ENCODE assay signal across 15 cellular contexts in the genomic region with DNA sequence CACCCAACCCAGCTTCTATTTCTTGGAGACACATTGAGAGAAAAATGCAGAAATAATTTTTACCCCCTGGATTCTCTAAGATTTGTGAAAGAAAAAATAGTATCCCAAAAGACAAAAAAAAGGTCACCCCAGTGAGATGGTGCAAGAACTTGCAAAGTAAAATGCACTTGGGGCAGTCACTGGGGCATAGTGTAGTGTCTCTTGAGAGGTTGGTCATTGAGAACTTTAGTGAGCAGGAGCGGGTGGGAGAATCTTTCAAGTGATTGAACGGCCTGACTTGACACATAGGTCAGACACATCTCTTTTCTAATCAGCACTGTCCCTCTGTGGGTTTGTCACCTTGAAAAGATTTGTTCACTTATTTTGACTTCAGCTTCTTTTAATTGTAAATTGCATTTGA. TPM values are rescaled to one million over a fixed set of nuclear protein-coding genes. Genes with fewer than 3 reads are reported as not detected.
DNase-seq lines count a peak whose midpoint lies in the region; ATAC-seq and TF ChIP-seq lines count a peak whose summit lies in the region.
"Had no signal": no experiment of that assay in that cellular context is flagged by ENCODE, and none has a peak within 500 bp of the region (broad histone marks: within the 10 kb centered on the region; RNA-seq: fewer than 3 reads in every experiment).

No MANE protein-coding gene starts in this region.

- peaks cover 24% of the 10 kb centered on the region for H3K4me1 Mint-ChIP-seq in activated naive CD8-positive, alpha-beta T cell (ENCODE audit: low read depth)
- peaks cover 9% of the 10 kb centered on the region for H3K4me1 Mint-ChIP-seq in activated naive CD8-positive, alpha-beta T cell treated with anti-CD3 and anti-CD28 coated beads for 36 hours
- peaks cover 7% of the 10 kb centered on the region for H3K4me1 Mint-ChIP-seq in nephron
- H3K4me1 Mint-ChIP-seq in natural killer cell: peaks cover 19% of the 10 kb centered on the region in 2 donors

- H2AFZ ChIP-seq in SU-DHL-6 (ENCODE audit: low read depth, low read length, severe bottlenecking): no peak overlapping the region

- intact Hi-C loops in natural killer cell (cut with micrococcal nuclease): loop anchor here (10.0 kb wide), 1 partner anchor 99 kb away; the partner anchor contains the start of gene ZNF430

- peak overlapping the region; percentile 34 for H3K4me2 ChIP-seq in SU-DHL-6 (ENCODE audit: low read depth, low read length, poor library complexity, severe bottlenecking)

- 0 out of 2 replicates have a peak, but pooled peaks cover 5% of the 10 kb centered on the region for H3F3A ChIP-seq in SU-DHL-6 (ENCODE audit: insufficient read depth)

- TF ChIP-seq CTCF in SU-DHL-6 (IDR thresholded peaks at IDR 0.05; ENCODE audit: insufficient read depth, low read length, poor library complexity, severe bottlenecking): no peak
- no peak for TF ChIP-seq CTCF in nephron (IDR thresholded peaks at IDR 0.05; ENCODE audit: unreplicated experiment in 3 of 3)
- TF ChIP-seq CTCF in natural killer cell (IDR thresholded peaks at IDR 0.05): no peak

- H3K36me3 ChIP-seq in SU-DHL-6 (ENCODE audit: low read length): peaks cover 3% of the 10 kb centered on the region; the same call in 1 of the 2 replicates

- H3K4me3 ChIP-seq in SU-DHL-6 (ENCODE audit: insufficient read depth, low read length, poor library complexity, severe bottlenecking): no peak overlapping the region
- H3K4me3 ChIP-seq: K562, SJCRH30 had no signal

- no peaks in the 10 kb centered on the region for H3K9me2 ChIP-seq in SU-DHL-6 (replicated peaks; ENCODE audit: insufficient read depth, low read length)

- H3K36me3 Mint-ChIP-seq in activated naive CD8-positive, alpha-beta T cell: peaks cover 10% of the 10 kb centered on the region
- peaks cover 41% of the 10 kb centered on the region for H3K36me3 Mint-ChIP-seq in activated naive CD8-positive, alpha-beta T cell treated with anti-CD3 and anti-CD28 coated beads for 36 hours
- H3K36me3 Mint-ChIP-seq in nephron (ENCODE audit: low read depth) (peaks cover 65% of the 10 kb centered on the region), natural killer cell (no peaks in the 10 kb centered on the region)

- peak overlapping the region; percentile 38 for H3K4me3 Mint-ChIP-seq in activated naive CD8-positive, alpha-beta T cell
- no peak overlapping the region for H3K4me3 Mint-ChIP-seq in activated naive CD8-positive, alpha-beta T cell treated with anti-CD3 and anti-CD28 coated beads for 36 hours
- peak overlapping the region; percentile 21 to 65 (median 30) for H3K4me3 Mint-ChIP-seq in nephron
- no peak overlapping the region for H3K4me3 Mint-ChIP-seq in natural killer cell

- H3K27me3 ChIP-seq in SU-DHL-6 (ENCODE audit: low read length): no peaks in the 10 kb centered on the region
- H3K27me3 ChIP-seq: SJCRH30 had no signal

- ATAC-seq in natural killer cell: no peak
- ATAC-seq in GM19035 (IDR thresholded peaks at IDR 0.05; ENCODE audit: unreplicated experiment): no peak
- ATAC-seq: K562, Panc1 had no signal

- no peak overlapping the region for H3K27ac ChIP-seq in SU-DHL-6 (ENCODE audit: low read depth, low read length)
- H3K27ac ChIP-seq: SJCRH30 had no signal

- no peak overlapping the region for H3K9ac ChIP-seq in SU-DHL-6 (ENCODE audit: low read length)

- H3K9me3 Mint-ChIP-seq in activated naive CD8-positive, alpha-beta T cell (ENCODE audit: low read depth): no peaks in the 10 kb centered on the region
- H3K9me3 Mint-ChIP-seq in activated naive CD8-positive, alpha-beta T cell treated with anti-CD3 and anti-CD28 coated beads for 36 hours: peaks cover 5% of the 10 kb centered on the region
- peaks cover 40% of the 10 kb centered on the region for H3K9me3 Mint-ChIP-seq in nephron
- H3K9me3 Mint-ChIP-seq in natural killer cell: no peaks in the 10 kb centered on the region

- H3K27me3 Mint-ChIP-seq in activated naive CD8-positive, alpha-beta T cell: no peaks in the 10 kb centered on the region
- H3K27me3 Mint-ChIP-seq in activated naive CD8-positive, alpha-beta T cell treated with anti-CD3 and anti-CD28 coated beads for 36 hours: no peaks in the 10 kb centered on the region
- H3K27me3 Mint-ChIP-seq in nephron (ENCODE audit: low read depth) (no peaks in the 10 kb centered on the region), natural killer cell (ENCODE audit: low read depth in 2 of 2) (no peaks in the 10 kb centered on the region)

- no peak overlapping the region for H3K27ac Mint-ChIP-seq in activated naive CD8-positive, alpha-beta T cell
- no peak overlapping the region for H3K27ac Mint-ChIP-seq in activated naive CD8-positive, alpha-beta T cell treated with anti-CD3 and anti-CD28 coated beads for 36 hours
- H3K27ac Mint-ChIP-seq in nephron: no peak overlapping the region
- H3K27ac Mint-ChIP-seq in natural killer cell: no peak overlapping the region

- H3K79me2 ChIP-seq in SU-DHL-6 (ENCODE audit: insufficient read depth, low read length): peaks cover 70% of the 10 kb centered on the region

- H4K20me1 ChIP-seq in SU-DHL-6 (ENCODE audit: low read depth, low read length): no peaks in the 10 kb centered on the region

- H3K9me3 ChIP-seq in SU-DHL-6 (ENCODE audit: insufficient read depth, low read length): no peaks in the 10 kb centered on the region
- H3K9me3 ChIP-seq: Caco-2 had no signal

- no peak for DNase-seq in activated naive CD8-positive, alpha-beta T cell treated with anti-CD3 and anti-CD28 coated beads for 36 hours
- no peak for DNase-seq in natural killer cell
- DNase-seq in glomerular visceral epithelial cell (ENCODE audit: extremely low spot score): no peak
- DNase-seq: C1 segment of cervical spinal cord, Caco-2, GF-D8, NCI-H1105 treated with DMSO at 0.1 percent for 48 hours, NCI-H1694 treated with DMSO at 0.1 percent for 48 hours, SJCRH30 had no signal

RNA-seq across cellular contexts. Expression of gene ZNF85, which starts 2.4 kb away (rescaled TPM):
- 10 to 100 TPM; 19.7 to 20.6 TPM for total RNA-seq in activated naive CD8-positive, alpha-beta T cell treated with anti-CD3 and anti-CD28 coated beads for 36 hours
- 1 to 10 TPM; 3.9 to 8.6 (median 5.4) TPM for total RNA-seq in natural killer cell
- total RNA-seq: Caco-2 had no signal

Comparison
In these comparisons a context has a peak if more than half of its experiments do, and no peak if none do; other contexts are left out.
1. H3K4me3 Mint-ChIP-seq: peak in activated naive CD8-positive, alpha-beta T cell (single experiment) and nephron (3 of 3); none in activated naive CD8-positive, alpha-beta T cell treated with anti-CD3 and anti-CD28 coated beads for 36 hours (single experiment) and natural killer cell (single experiment).